Comparison of ENCODE assay signal across 1 cellular context in the genomic region with DNA sequence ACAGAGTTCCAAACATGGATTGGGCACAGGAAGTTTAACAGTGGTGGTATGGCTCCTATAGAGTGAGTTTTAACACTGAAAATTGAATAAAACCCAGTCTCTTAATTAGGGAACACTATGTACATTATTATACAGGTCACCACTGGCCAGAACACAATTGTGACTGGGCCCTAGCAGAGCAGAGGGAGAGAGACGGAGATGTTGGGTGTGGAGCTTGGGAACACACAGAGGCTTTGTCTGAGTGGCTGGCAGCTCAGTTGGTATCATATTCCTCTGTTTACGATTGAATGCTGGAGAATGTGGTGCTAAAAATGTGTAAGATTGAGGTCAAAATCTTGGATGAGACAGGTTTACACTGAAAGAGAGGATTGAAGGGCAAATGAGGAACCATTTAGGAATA.
TF ChIP-seq lines count a peak whose summit lies in the region.

No MANE protein-coding gene starts in this region.

TF ChIP-seq in WTC11, 78 proteins besides CTCF, POLR2A, EP300 and RAD21 (continued from another document):
- TF ChIP-seq, protein P1, sequence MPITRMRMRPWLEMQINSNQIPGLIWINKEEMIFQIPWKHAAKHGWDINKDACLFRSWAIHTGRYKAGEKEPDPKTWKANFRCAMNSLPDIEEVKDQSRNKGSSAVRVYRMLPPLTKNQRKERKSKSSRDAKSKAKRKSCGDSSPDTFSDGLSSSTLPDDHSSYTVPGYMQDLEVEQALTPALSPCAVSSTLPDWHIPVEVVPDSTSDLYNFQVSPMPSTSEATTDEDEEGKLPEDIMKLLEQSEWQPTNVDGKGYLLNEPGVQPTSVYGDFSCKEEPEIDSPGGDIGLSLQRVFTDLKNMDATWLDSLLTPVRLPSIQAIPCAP (CRISPR knock-in tag; IDR thresholded peaks at IDR 0.05) = no peak
- TF ChIP-seq, protein P2, sequence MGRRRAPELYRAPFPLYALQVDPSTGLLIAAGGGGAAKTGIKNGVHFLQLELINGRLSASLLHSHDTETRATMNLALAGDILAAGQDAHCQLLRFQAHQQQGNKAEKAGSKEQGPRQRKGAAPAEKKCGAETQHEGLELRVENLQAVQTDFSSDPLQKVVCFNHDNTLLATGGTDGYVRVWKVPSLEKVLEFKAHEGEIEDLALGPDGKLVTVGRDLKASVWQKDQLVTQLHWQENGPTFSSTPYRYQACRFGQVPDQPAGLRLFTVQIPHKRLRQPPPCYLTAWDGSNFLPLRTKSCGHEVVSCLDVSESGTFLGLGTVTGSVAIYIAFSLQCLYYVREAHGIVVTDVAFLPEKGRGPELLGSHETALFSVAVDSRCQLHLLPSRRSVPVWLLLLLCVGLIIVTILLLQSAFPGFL (CRISPR knock-in tag; IDR thresholded peaks at IDR 0.05; ENCODE audit: borderline replicate concordance) = no peak
- TF ChIP-seq ZNF138 (CRISPR knock-in tag; conservative IDR thresholded peaks at IDR 0.05) (no peak), CREB1 (CRISPR knock-in tag; IDR thresholded peaks at IDR 0.05) (no peak), RORB (CRISPR knock-in tag; IDR thresholded peaks at IDR 0.05) (no peak), NFATC4 (CRISPR knock-in tag; IDR thresholded peaks at IDR 0.05) (no peak), TEAD1 (CRISPR knock-in tag; IDR thresholded peaks at IDR 0.05) (no peak), PRRX2 (CRISPR knock-in tag; IDR thresholded peaks at IDR 0.05) (no peak), FOXK1 (CRISPR knock-in tag; IDR thresholded peaks at IDR 0.05) (no peak)
- TF ChIP-seq, protein P3, sequence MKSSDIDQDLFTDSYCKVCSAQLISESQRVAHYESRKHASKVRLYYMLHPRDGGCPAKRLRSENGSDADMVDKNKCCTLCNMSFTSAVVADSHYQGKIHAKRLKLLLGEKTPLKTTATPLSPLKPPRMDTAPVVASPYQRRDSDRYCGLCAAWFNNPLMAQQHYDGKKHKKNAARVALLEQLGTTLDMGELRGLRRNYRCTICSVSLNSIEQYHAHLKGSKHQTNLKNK (CRISPR knock-in tag; IDR thresholded peaks at IDR 0.05) = no peak
- TF ChIP-seq, protein P4, sequence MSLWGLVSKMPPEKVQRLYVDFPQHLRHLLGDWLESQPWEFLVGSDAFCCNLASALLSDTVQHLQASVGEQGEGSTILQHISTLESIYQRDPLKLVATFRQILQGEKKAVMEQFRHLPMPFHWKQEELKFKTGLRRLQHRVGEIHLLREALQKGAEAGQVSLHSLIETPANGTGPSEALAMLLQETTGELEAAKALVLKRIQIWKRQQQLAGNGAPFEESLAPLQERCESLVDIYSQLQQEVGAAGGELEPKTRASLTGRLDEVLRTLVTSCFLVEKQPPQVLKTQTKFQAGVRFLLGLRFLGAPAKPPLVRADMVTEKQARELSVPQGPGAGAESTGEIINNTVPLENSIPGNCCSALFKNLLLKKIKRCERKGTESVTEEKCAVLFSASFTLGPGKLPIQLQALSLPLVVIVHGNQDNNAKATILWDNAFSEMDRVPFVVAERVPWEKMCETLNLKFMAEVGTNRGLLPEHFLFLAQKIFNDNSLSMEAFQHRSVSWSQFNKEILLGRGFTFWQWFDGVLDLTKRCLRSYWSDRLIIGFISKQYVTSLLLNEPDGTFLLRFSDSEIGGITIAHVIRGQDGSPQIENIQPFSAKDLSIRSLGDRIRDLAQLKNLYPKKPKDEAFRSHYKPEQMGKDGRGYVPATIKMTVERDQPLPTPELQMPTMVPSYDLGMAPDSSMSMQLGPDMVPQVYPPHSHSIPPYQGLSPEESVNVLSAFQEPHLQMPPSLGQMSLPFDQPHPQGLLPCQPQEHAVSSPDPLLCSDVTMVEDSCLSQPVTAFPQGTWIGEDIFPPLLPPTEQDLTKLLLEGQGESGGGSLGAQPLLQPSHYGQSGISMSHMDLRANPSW (CRISPR knock-in tag; conservative IDR thresholded peaks at IDR 0.05; ENCODE audit: low read depth) = no peak
- TF ChIP-seq, protein P5, sequence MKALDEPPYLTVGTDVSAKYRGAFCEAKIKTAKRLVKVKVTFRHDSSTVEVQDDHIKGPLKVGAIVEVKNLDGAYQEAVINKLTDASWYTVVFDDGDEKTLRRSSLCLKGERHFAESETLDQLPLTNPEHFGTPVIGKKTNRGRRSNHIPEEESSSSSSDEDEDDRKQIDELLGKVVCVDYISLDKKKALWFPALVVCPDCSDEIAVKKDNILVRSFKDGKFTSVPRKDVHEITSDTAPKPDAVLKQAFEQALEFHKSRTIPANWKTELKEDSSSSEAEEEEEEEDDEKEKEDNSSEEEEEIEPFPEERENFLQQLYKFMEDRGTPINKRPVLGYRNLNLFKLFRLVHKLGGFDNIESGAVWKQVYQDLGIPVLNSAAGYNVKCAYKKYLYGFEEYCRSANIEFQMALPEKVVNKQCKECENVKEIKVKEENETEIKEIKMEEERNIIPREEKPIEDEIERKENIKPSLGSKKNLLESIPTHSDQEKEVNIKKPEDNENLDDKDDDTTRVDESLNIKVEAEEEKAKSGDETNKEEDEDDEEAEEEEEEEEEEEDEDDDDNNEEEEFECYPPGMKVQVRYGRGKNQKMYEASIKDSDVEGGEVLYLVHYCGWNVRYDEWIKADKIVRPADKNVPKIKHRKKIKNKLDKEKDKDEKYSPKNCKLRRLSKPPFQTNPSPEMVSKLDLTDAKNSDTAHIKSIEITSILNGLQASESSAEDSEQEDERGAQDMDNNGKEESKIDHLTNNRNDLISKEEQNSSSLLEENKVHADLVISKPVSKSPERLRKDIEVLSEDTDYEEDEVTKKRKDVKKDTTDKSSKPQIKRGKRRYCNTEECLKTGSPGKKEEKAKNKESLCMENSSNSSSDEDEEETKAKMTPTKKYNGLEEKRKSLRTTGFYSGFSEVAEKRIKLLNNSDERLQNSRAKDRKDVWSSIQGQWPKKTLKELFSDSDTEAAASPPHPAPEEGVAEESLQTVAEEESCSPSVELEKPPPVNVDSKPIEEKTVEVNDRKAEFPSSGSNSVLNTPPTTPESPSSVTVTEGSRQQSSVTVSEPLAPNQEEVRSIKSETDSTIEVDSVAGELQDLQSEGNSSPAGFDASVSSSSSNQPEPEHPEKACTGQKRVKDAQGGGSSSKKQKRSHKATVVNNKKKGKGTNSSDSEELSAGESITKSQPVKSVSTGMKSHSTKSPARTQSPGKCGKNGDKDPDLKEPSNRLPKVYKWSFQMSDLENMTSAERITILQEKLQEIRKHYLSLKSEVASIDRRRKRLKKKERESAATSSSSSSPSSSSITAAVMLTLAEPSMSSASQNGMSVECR (CRISPR knock-in tag; IDR thresholded peaks at IDR 0.05; ENCODE audit: borderline replicate concordance) = no peak
